In genomic region chr6:27156874-27157460, GRCh38 we compare ENCODE assay signal across 8 cellular contexts.
DNase-seq lines count a peak whose midpoint lies in the region; ATAC-seq, FAIRE-seq and TF ChIP-seq lines count a peak whose summit lies in the region.

No MANE protein-coding gene starts in this region.

- no peak overlapping the region for H4K91ac ChIP-seq in H1 (replicated peaks; ENCODE audit: insufficient read length, low read length)

- no peak overlapping the region for H3K23ac ChIP-seq in H1 (ENCODE audit: insufficient read length)

- TF ChIP-seq POLR2A in H1 (IDR thresholded peaks at IDR 0.05; ENCODE audit: control extremely low read depth in 1 of 2, low read depth in 2 of 2, low read length in 2 of 2), result no peak

- peak overlapping the region; percentile 89 for H3K4me3 Mint-ChIP-seq in neural progenitor cell

- no peak for TF ChIP-seq EP300 in H1 (IDR thresholded peaks at IDR 0.05; ENCODE audit: borderline replicate concordance in 1 of 2, low read depth in 2 of 2, low read length in 2 of 2)

- H2BK20ac ChIP-seq in H1 (ENCODE audit: low read length), result no peak overlapping the region

- ATAC-seq in HG02678 (IDR thresholded peaks at IDR 0.05; ENCODE audit: unreplicated experiment), result no peak

- no peak overlapping the region for H2BK5ac ChIP-seq in H1 (ENCODE audit: low read depth, low read length)

- H3K9me3 ChIP-seq in Karpas-422 (ENCODE audit: low read length) (no peaks in the 10 kb centered on the region), H1 (ENCODE audit: insufficient read depth in 2 of 2, low read depth in 1 of 2, low read length in 1 of 2) (no peaks in the 10 kb centered on the region), neural progenitor cell (ENCODE audit: low read depth) (no peaks in the 10 kb centered on the region), WERI-Rb-1 (ENCODE audit: severe bottlenecking) (peaks cover 4% of the 10 kb centered on the region)

- CTCF ChIA-PET in H1 (lab: Charles Lee; ENCODE audit: partially characterized antibody), result interaction anchor here (0.6 to 1.3 kb wide), 7 partner anchors 9 to 1199 kb away, joined by 3 to 5 read pairs (median 3); no protein-coding TSS in a partner anchor

- H3K27me3 ChIP-seq in Karpas-422 (ENCODE audit: low read length), result no peaks in the 10 kb centered on the region
- no peaks in the 10 kb centered on the region for H3K27me3 ChIP-seq in H1 (replicated peaks in 1 of 4; ENCODE audit: control insufficient read depth in 3 of 4, extremely low read depth in 1 of 4, insufficient read depth in 3 of 4, low read length in 3 of 4)
- peaks cover 18% of the 10 kb centered on the region for H3K27me3 ChIP-seq in neural progenitor cell
- H3K27me3 ChIP-seq in WERI-Rb-1 (ENCODE audit: insufficient read depth, low read depth, severe bottlenecking), result peaks cover 96% of the 10 kb centered on the region

- no peaks in the 10 kb centered on the region for H3K36me3 Mint-ChIP-seq in neural progenitor cell

- H3K27ac ChIP-seq in Karpas-422 (ENCODE audit: low read length) (no peak overlapping the region), H1 (ENCODE audit: low read depth, low read length) (no peak overlapping the region), neural progenitor cell (no peak overlapping the region), WERI-Rb-1 (no peak overlapping the region)

- no peak overlapping the region for H3K56ac ChIP-seq in H1 (replicated peaks; ENCODE audit: insufficient read length, low read depth, low read length)

- TF ChIP-seq RAD21 in H1 (IDR thresholded peaks at IDR 0.05 in 1 of 2, conservative IDR thresholded peaks at IDR 0.05 in 1 of 2; ENCODE audit: low read depth in 2 of 2, low read length in 2 of 2), result no peak

- H3K36me3 ChIP-seq in Karpas-422 (ENCODE audit: insufficient read depth, low read length) (no peaks in the 10 kb centered on the region), H1 (ENCODE audit: control insufficient read depth in 2 of 4, insufficient read depth in 4 of 4, low read length in 3 of 4) (no peaks in the 10 kb centered on the region), neural progenitor cell (no peaks in the 10 kb centered on the region), WERI-Rb-1 (no peaks in the 10 kb centered on the region)

- H3K4me3 ChIP-seq in Karpas-422 (ENCODE audit: low read length), result peak overlapping the region; percentile 61; the same call in 1 of the 2 replicates
- peak overlapping the region; percentile 74 to 85 (median 84) for H3K4me3 ChIP-seq in H1 (ENCODE audit: extremely low read depth in 1 of 4, insufficient read depth in 2 of 4, low read depth in 3 of 4, low read length in 4 of 4)
- peak overlapping the region; percentile 55 for H3K4me3 ChIP-seq in neural progenitor cell
- no peak overlapping the region for H3K4me3 ChIP-seq in WERI-Rb-1 (ENCODE audit: low read depth, low read length)

- H2AFZ ChIP-seq in Karpas-422 (ENCODE audit: low read length) (peak overlapping the region; percentile 92), H1 (ENCODE audit: low read length) (peak overlapping the region; percentile 78), neural progenitor cell (replicated peaks) (peak overlapping the region; percentile 54)

- no peak overlapping the region for H3K14ac ChIP-seq in H1 (ENCODE audit: insufficient read length)

- H3K4me1 ChIP-seq in Karpas-422 (ENCODE audit: low read length) (peaks cover 10% of the 10 kb centered on the region), H1 (replicated peaks in 1 of 4; ENCODE audit: control insufficient read depth in 3 of 4, insufficient read depth in 4 of 4, low read length in 3 of 4) (peaks cover 2 to 11% (median 7%) of the 10 kb centered on the region in 4 experiments; a peak in 5 of 7 replicates), neural progenitor cell (peaks cover 5% of the 10 kb centered on the region)

- no peaks in the 10 kb centered on the region for H3K9me2 ChIP-seq in Karpas-422 (replicated peaks; ENCODE audit: insufficient read depth, low read length)

- no peak overlapping the region for H2AK5ac ChIP-seq in H1 (ENCODE audit: low read depth, low read length)

- H3F3A ChIP-seq in neural progenitor cell (ENCODE audit: low read depth), result peaks cover 5% of the 10 kb centered on the region

- H4K20me1 ChIP-seq in Karpas-422 (ENCODE audit: insufficient read depth, low read depth, low read length) (no peaks in the 10 kb centered on the region), H1 (replicated peaks in 1 of 2; ENCODE audit: control insufficient read depth in 1 of 2, insufficient read depth in 2 of 2, low read length in 2 of 2) (no peaks in the 10 kb centered on the region), neural progenitor cell (ENCODE audit: low read depth) (no peaks in the 10 kb centered on the region)

- 20% methylated on average over 13 of the region's 15 CpGs; no CpG with 5 or more reads in 1 of the 2 experiments for WGBS in H1 (ENCODE audit: extremely low coverage in 1 of 2, insufficient coverage in 1 of 2, insufficient read length in 1 of 2, insufficient replicate concordance in 2 of 2, low coverage in 1 of 2, low lambda C conversion rate in 2 of 2, missing lambda C conversion rate in 1 of 2), 2 experiments

- TF ChIP-seq CTCF in H1 (IDR thresholded peaks at IDR 0.05; ENCODE audit: control extremely low read depth in 1 of 3, insufficient read depth in 1 of 3, low read depth in 1 of 3, low read length in 3 of 3) (no peak), neural progenitor cell (IDR thresholded peaks at IDR 0.05) (no peak), WERI-Rb-1 (IDR thresholded peaks at IDR 0.05; ENCODE audit: low read depth, low read length) (no peak)

- H3K9me3 Mint-ChIP-seq in neural progenitor cell, result peaks cover 4% of the 10 kb centered on the region

- H4K8ac ChIP-seq in H1 (ENCODE audit: extremely low read depth, insufficient read depth, low read length), result no peak overlapping the region

- peaks cover 9% of the 10 kb centered on the region; the same call in 1 of the 2 replicates for H3K23me2 ChIP-seq in H1 (ENCODE audit: low read depth, low read length)

- H4K5ac ChIP-seq in H1 (ENCODE audit: insufficient read length, low read depth, low read length), result no peak overlapping the region

- H3K4me2 ChIP-seq in Karpas-422 (ENCODE audit: low read depth, low read length, poor library complexity, severe bottlenecking), result peak overlapping the region; percentile 74
- peak overlapping the region; percentile 73 to 76 for H3K4me2 ChIP-seq in H1 (ENCODE audit: insufficient read depth in 1 of 2, low read depth in 2 of 2, low read length in 2 of 2)
- peak overlapping the region; percentile 79 for H3K4me2 ChIP-seq in neural progenitor cell

- FAIRE-seq in H1 (lab: Jason Lieb, UNC), result no peak

- H3K27ac Mint-ChIP-seq in neural progenitor cell, result no peak overlapping the region

- POLR2A ChIA-PET in H1 (lab: Charles Lee; ENCODE audit: partially characterized antibody), result interaction anchor here (1.2 to 21.6 kb wide), 7 partner anchors 10 to 872 kb away, joined by 3 to 587 read pairs (median 11); a partner anchor contains a TSS

- H3K4ac ChIP-seq in H1 (replicated peaks; ENCODE audit: insufficient read length, low read depth, low read length), result no peak overlapping the region

- H3K79me2 ChIP-seq in Karpas-422 (ENCODE audit: low read length), result no peaks in the 10 kb centered on the region
- no peaks in the 10 kb centered on the region for H3K79me2 ChIP-seq in H1 (ENCODE audit: control insufficient read depth in 1 of 2, insufficient read depth in 2 of 2, low read length in 2 of 2)
- no peaks in the 10 kb centered on the region for H3K79me2 ChIP-seq in neural progenitor cell (ENCODE audit: low read depth)

- no peak overlapping the region for H2BK120ac ChIP-seq in H1 (replicated peaks; ENCODE audit: low read depth, low read length)

- H3K4me1 Mint-ChIP-seq in neural progenitor cell, result peaks cover 27% of the 10 kb centered on the region

- H3K9ac ChIP-seq in Karpas-422 (ENCODE audit: low read length), result peak overlapping the region; percentile 46
- H3K9ac ChIP-seq in H1 (replicated peaks in 1 of 4; ENCODE audit: extremely low read depth in 1 of 4, low read depth in 3 of 4, low read length in 3 of 4), result peak overlapping the region in 2 of 4 experiments; percentile 25 to 26; a peak in 3 of 7 replicates
- H3K9ac ChIP-seq in neural progenitor cell, result no peak overlapping the region

- H2BK15ac ChIP-seq in H1 (ENCODE audit: low read length), result no peak overlapping the region

- H3K27me3 Mint-ChIP-seq in neural progenitor cell (ENCODE audit: insufficient read depth, low read depth), result peaks cover 20% of the 10 kb centered on the region

- H3K18ac ChIP-seq in H1 (ENCODE audit: extremely low read depth, low read length), result no peak overlapping the region; the same call in 1 of the 2 replicates

- no peak overlapping the region for H2BK12ac ChIP-seq in H1 (ENCODE audit: low read depth, low read length)

- no peaks in the 10 kb centered on the region for H3K79me1 ChIP-seq in H1 (ENCODE audit: low read depth, low read length)

- peak; percentile 8 for DNase-seq in EH (ENCODE audit: low read depth)
- no peak for DNase-seq in Karpas-422
- no peak for DNase-seq in H1 (ENCODE audit: low read depth in 1 of 2, low spot score in 2 of 2)
- DNase-seq in neural progenitor cell (ENCODE audit: low spot score), result peak; percentile 40
- no peak for DNase-seq in C1 segment of cervical spinal cord (lab: John Stamatoyannopoulos, UW)
- DNase-seq in WERI-Rb-1, result no peak
- no peak for DNase-seq in stimulated activated CD8-positive, alpha-beta memory T cell treated with anti-CD3 and anti-CD28 coated beads, Interleukin-4, amount 100 ng/mL, for 48 hours

TF ChIP-seq in H1, 55 proteins besides CTCF, POLR2A, EP300 and RAD21:
- TF ChIP-seq RNF2 (IDR thresholded peaks at IDR 0.05; ENCODE audit: borderline replicate concordance, low read depth, low read length, missing control alignments, poor library complexity, severe bottlenecking), result no peak
- TF ChIP-seq BACH1 (IDR thresholded peaks at IDR 0.05; ENCODE audit: low read length), result no peak
TF ChIP-seq in H1: peak in this region for 0.

Comparison
In these comparisons a context has a peak if more than half of its experiments do, and no peak if none do; other contexts are left out.
1. DNase-seq: peak in EH (single experiment) and neural progenitor cell (single experiment); none in Karpas-422 (single experiment), H1 (0 of 2), C1 segment of cervical spinal cord (0 of 14), WERI-Rb-1 (single experiment) and stimulated activated CD8-positive, alpha-beta memory T cell treated with anti-CD3 and anti-CD28 coated beads, Interleukin-4, amount 100 ng/mL, for 48 hours (single experiment).
2. Peak in every context shown above with its lines, with median percentiles within 50 percentile points of each other: H2AFZ ChIP-seq and H3K4me2 ChIP-seq.